In genomic region chr11:69642913-69643632, GRCh38 we compare ENCODE assay signal across 8 cellular contexts. TPM values are rescaled to one million over a fixed set of nuclear protein-coding genes. Genes with fewer than 3 reads are reported as not detected.
DNase-seq lines count a peak whose midpoint lies in the region; ATAC-seq and TF ChIP-seq lines count a peak whose summit lies in the region.

No MANE protein-coding gene starts in this region.

- no peaks in the 10 kb centered on the region; the same call in 1 of the 2 replicates for H4K20me1 ChIP-seq in DND-41 (ENCODE audit: insufficient read depth, low read length)

- no peak overlapping the region for H3K4me2 ChIP-seq in DND-41 (ENCODE audit: insufficient read depth, low read length)

- H3K9me3 ChIP-seq in DND-41 (ENCODE audit: insufficient read depth, low read length, severe bottlenecking) (no peaks in the 10 kb centered on the region), lung (ENCODE audit: control insufficient read depth in 2 of 2, insufficient read depth in 1 of 2, low read length in 1 of 2) (no peaks in the 10 kb centered on the region)

- WGBS in lung, 2 donors = 0% methylated on average over 51 to 81 of the region's 81 CpGs

- H3K27ac ChIP-seq in DND-41 (ENCODE audit: low read length) = no peak overlapping the region
- H3K27ac ChIP-seq in lung (ENCODE audit: low read depth in 1 of 2, low read length in 1 of 2) = peak overlapping the region; percentile 91 to 97

- TF ChIP-seq CTCF in DND-41 (IDR thresholded peaks at IDR 0.05; ENCODE audit: borderline replicate concordance, extremely low read depth, low read length, poor library complexity, severe bottlenecking) = peak; percentile 94
- peak; percentile 90 for TF ChIP-seq CTCF in lung (IDR thresholded peaks at IDR 0.05; ENCODE audit: control extremely low read depth, extremely low read depth)

- H3K4me3 ChIP-seq in DND-41 (ENCODE audit: low read depth in 1 of 2, low read length in 2 of 2) = no peak overlapping the region
- H3K4me3 ChIP-seq in lung = peak overlapping the region; percentile 91

- H3K9ac ChIP-seq in DND-41 (ENCODE audit: low read depth, low read length) = no peak overlapping the region

- ATAC-seq in DND-41 (ENCODE audit: insufficient read depth, low read depth) = peak; percentile 98
- peak; percentile 55 for ATAC-seq in HG02571 (IDR thresholded peaks at IDR 0.05; ENCODE audit: unreplicated experiment)
- ATAC-seq in lung (ENCODE audit: insufficient read depth, low FRiP score) = peak; percentile 61
- no peak for ATAC-seq in HG03439 (IDR thresholded peaks at IDR 0.05; ENCODE audit: unreplicated experiment)

- no peaks in the 10 kb centered on the region for H3K4me1 ChIP-seq in DND-41 (ENCODE audit: insufficient read depth, low read length)
- peaks cover 0 to 14% of the 10 kb centered on the region in 2 donors for H3K4me1 ChIP-seq in lung (ENCODE audit: control insufficient read depth in 2 of 2, insufficient read depth in 2 of 2, low read length in 2 of 2)

- H2AFZ ChIP-seq in DND-41 (ENCODE audit: low read depth, low read length) = no peak overlapping the region

- H3K79me2 ChIP-seq in DND-41 (ENCODE audit: insufficient read depth, low read length) = no peaks in the 10 kb centered on the region

- DNase-seq in DND-41 (peak; percentile 74), NCI-H526 (lab: John Stamatoyannopoulos, UW) (peak; percentile 72 to 93), ecto neural progenitor cell (ENCODE audit: low spot score) (peak; percentile 89), lung (ENCODE audit: low spot score) (peak; percentile 77)
- DNase-seq in activated CD4-positive, alpha-beta T cell treated with anti-CD3 and anti-CD28 coated beads, Interleukin-2, amount 50 U/mL, for 48 hours = peak; percentile 74 to 77
- DNase-seq in stimulated activated CD4-positive, alpha-beta T cell treated with anti-CD3 and anti-CD28 coated beads, Interleukin-4, amount 100 ng/mL, for 48 hours (ENCODE audit: low read depth in 2 of 2) = peak; percentile 67 to 70

- no peaks in the 10 kb centered on the region for H3K27me3 ChIP-seq in DND-41 (ENCODE audit: insufficient read depth, low read length, poor library complexity)
- no peaks in the 10 kb centered on the region for H3K27me3 ChIP-seq in lung (ENCODE audit: control insufficient read depth, insufficient read depth)

- H3K36me3 ChIP-seq in DND-41 (ENCODE audit: insufficient read depth, low read length) (no peaks in the 10 kb centered on the region), lung (ENCODE audit: control insufficient read depth in 2 of 2, insufficient read depth in 2 of 2, low read length in 2 of 2) (peaks cover 0 to 17% of the 10 kb centered on the region in 2 donors)

RNA-seq across cellular contexts. Expression of gene CCND1, which starts 2.1 kb away (rescaled TPM):
- total RNA-seq in lung = 100 to 1,000 TPM; 101 to 190 TPM
- polyA plus RNA-seq in lung = 10 to 100 TPM; 32.1 to 67.5 TPM

RNA-seq across cellular contexts. Expression of gene LTO1, which starts 32.1 kb away (rescaled TPM):
- 10 to 100 TPM; 12.4 to 25.9 TPM for total RNA-seq in lung
- polyA plus RNA-seq in lung = 10 to 100 TPM; 12.8 to 27.5 TPM
